In the genomic region with DNA sequence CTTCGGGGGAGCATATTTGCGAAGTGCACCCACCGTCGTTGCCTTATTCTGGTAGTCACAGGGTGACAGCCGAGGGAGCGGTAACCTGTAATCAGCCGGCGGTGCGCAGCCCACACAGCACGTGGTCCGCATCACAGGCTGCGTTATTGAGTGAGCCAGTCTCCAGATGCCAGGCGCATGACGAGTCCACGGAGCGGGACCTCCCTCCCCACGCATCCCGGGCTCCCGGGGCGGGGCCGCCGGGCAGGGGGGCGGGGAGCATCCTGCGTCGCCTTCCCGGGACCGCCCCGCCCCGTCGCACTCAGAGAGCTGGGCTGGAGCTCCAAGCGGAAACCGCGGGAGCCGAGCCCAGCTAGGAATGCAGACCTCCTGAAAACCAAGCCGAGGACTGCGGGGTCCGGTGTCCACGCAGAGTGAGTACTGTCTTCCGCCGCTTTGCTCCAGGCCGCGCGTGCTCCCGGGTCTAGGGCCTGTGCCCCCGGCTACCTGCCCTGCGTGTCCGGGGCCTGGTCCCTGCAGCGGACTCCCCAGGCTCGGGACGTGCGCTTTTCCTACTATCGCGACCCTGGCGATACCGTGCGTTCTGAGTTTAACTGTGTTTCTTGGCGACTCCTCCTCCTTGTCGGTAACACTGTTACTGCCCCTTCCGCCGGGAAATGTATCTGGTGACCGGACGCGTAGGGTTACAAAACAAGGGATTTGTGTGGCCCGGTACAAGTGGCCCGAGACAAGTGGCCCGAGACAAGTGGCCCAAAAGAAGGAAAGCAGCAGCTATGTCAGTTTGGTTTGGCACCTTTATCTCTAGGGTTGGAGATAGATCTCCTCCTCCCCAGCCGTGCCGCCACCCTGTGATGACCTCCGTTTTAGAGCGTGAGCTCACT, we compare ENCODE assay signal across 1 cellular context.
TF ChIP-seq lines count a peak whose summit lies in the region.

No MANE protein-coding gene starts in this region.

TF ChIP-seq in SK-N-SH, 30 proteins besides CTCF, POLR2A, EP300 and RAD21:
- TF ChIP-seq SIN3A (IDR thresholded peaks at IDR 0.05; ENCODE audit: borderline replicate concordance, low read depth, low read length) (no peak), FOSL2 (IDR thresholded peaks at IDR 0.05; ENCODE audit: borderline replicate concordance, low read depth) (peak; percentile 54; the same call in 1 of the 2 replicates), TCF12 (IDR thresholded peaks at IDR 0.05) (peak; percentile 46; the same call in 1 of the 2 replicates), FOXJ3 (CRISPR knock-in tag; IDR thresholded peaks at IDR 0.05) (no peak), REST (IDR thresholded peaks at IDR 0.05; ENCODE audit: low read depth, low read length) (0 out of 2 replicates have a peak, but pooled peaks have one; percentile 33), YY1 (IDR thresholded peaks at IDR 0.05; ENCODE audit: low read depth) (no peak), SMC3 (IDR thresholded peaks at IDR 0.05; ENCODE audit: low read depth, low read length) (no peak), JUND (IDR thresholded peaks at IDR 0.05) (peak; percentile 58; the same call in 1 of the 2 replicates), CHD2 (IDR thresholded peaks at IDR 0.05; ENCODE audit: low read length, partially characterized antibody) (no peak), ELF1 (IDR thresholded peaks at IDR 0.05) (no peak), MEF2A (IDR thresholded peaks at IDR 0.05; ENCODE audit: borderline replicate concordance, low read depth) (no peak), NFIC (IDR thresholded peaks at IDR 0.05; ENCODE audit: borderline replicate concordance) (no peak), TEAD4 (IDR thresholded peaks at IDR 0.05; ENCODE audit: borderline replicate concordance, insufficient read depth) (peak; percentile 76; the same call in 1 of the 2 replicates), RXRA (IDR thresholded peaks at IDR 0.05; ENCODE audit: borderline replicate concordance, low read depth) (no peak), RCOR1 (IDR thresholded peaks at IDR 0.05; ENCODE audit: low read length) (no peak), EZH2phosphoT487 (IDR thresholded peaks at IDR 0.05; ENCODE audit: borderline replicate concordance, low read depth) (no peak), GABPA (IDR thresholded peaks at IDR 0.05; ENCODE audit: low read depth) (peak; percentile 65), FOXM1 (IDR thresholded peaks at IDR 0.05; ENCODE audit: low read depth) (no peak), RFX5 (IDR thresholded peaks at IDR 0.05; ENCODE audit: low read length) (no peak), IRF3 (IDR thresholded peaks at IDR 0.05; ENCODE audit: low read depth, low read length) (no peak), POLR2AphosphoS5 (IDR thresholded peaks at IDR 0.05; ENCODE audit: low read depth, low read length) (peak; percentile 48; the same call in 1 of the 2 replicates), GATA2 (CRISPR knock-in tag; IDR thresholded peaks at IDR 0.05) (no peak), USF2 (IDR thresholded peaks at IDR 0.05; ENCODE audit: borderline replicate concordance, low read depth, low read length) (no peak), USF1 (IDR thresholded peaks at IDR 0.05; ENCODE audit: borderline replicate concordance, low read depth) (peak; percentile 85), MXI1 (IDR thresholded peaks at IDR 0.05; ENCODE audit: low read depth, low read length) (peak; percentile 98), ZBTB33 (IDR thresholded peaks at IDR 0.05; ENCODE audit: borderline replicate concordance, low read depth) (no peak), PBX3 (IDR thresholded peaks at IDR 0.05) (no peak; the same call in 1 of the 2 replicates), NRF1 (IDR thresholded peaks at IDR 0.05; ENCODE audit: low read depth, low read length) (peak; percentile 46), TAF1 (IDR thresholded peaks at IDR 0.05; ENCODE audit: borderline replicate concordance, low read depth, low read length) (peak; percentile 56; the same call in 1 of the 2 replicates)
- TF ChIP-seq, protein P1, sequence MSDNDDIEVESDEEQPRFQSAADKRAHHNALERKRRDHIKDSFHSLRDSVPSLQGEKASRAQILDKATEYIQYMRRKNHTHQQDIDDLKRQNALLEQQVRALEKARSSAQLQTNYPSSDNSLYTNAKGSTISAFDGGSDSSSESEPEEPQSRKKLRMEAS (IDR thresholded peaks at IDR 0.05; ENCODE audit: low read depth): peak; percentile 99
